In the genomic region with DNA sequence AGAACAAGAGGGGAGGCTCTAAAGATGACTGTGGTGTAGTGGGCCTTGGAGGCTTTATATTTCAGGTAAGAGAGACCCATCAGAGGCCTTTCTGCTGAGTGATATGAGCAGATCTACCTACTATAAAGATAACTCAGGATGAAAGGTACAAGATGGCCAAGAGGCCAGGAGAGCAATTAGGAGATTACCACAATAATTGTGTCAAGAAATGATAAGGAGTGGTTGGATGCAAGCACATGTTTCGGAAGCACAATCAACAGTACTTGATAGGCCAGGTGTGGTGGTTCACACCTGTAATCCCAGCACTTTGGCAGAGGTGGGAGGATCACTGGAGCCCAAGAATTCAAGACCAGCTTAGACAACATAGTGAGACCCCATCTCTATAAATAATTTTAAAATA, we compare ENCODE assay signal across 16 cellular contexts. TPM values are rescaled to one million over a fixed set of nuclear protein-coding genes. Genes with fewer than 3 reads are reported as not detected.
A peak's percentile ranks its signal among the peaks of the same experiment; 100 is the strongest.
DNase-seq lines count a peak whose midpoint lies in the region; ATAC-seq lines count a peak whose summit lies in the region.
"Had no signal": no experiment of that assay in that cellular context is flagged by ENCODE, and none has a peak within 500 bp of the region (broad histone marks: within the 10 kb centered on the region; RNA-seq: fewer than 3 reads in every experiment).

No MANE protein-coding gene starts in this region.

- H3K4me1 ChIP-seq in CD4-positive, alpha-beta memory T cell (ENCODE audit: insufficient read depth, low read length), result peaks cover 16% of the 10 kb centered on the region

- H3K27ac Mint-ChIP-seq in CD4-positive, alpha-beta memory T cell, result peak overlapping the region in 4 of 7 donors; percentile 36 to 76 (median 52)
- H3K27ac Mint-ChIP-seq in central memory CD8-positive, alpha-beta T cell (ENCODE audit: low read depth), result peak overlapping the region; percentile 10
- peak overlapping the region in 4 of 6 donors; percentile 5 to 47 (median 38) for H3K27ac Mint-ChIP-seq in immature natural killer cell
- H3K27ac Mint-ChIP-seq in stimulated activated effector memory CD8-positive, alpha-beta T cell treated with anti-CD3 and anti-CD28 coated beads, Interleukin-12 subunit alpha, Interleukin-12 subunit beta, amount 100 ng/mL, for 72 hours, result peak overlapping the region; percentile 30
- H3K27ac Mint-ChIP-seq: CD4-positive, alpha-beta T cell; GM23338 had no signal

- no peak overlapping the region for H3K4me3 Mint-ChIP-seq in CD4-positive, alpha-beta memory T cell
- H3K4me3 Mint-ChIP-seq in central memory CD8-positive, alpha-beta T cell, result no peak overlapping the region
- H3K4me3 Mint-ChIP-seq in immature natural killer cell, result no peak overlapping the region
- no peak overlapping the region for H3K4me3 Mint-ChIP-seq in stimulated activated effector memory CD8-positive, alpha-beta T cell treated with anti-CD3 and anti-CD28 coated beads, Interleukin-12 subunit alpha, Interleukin-12 subunit beta, amount 100 ng/mL, for 72 hours
- H3K4me3 Mint-ChIP-seq: CD4-positive, alpha-beta T cell; GM23338 had no signal

- no peaks in the 10 kb centered on the region for H3K9me3 ChIP-seq in CD4-positive, alpha-beta memory T cell (ENCODE audit: control insufficient read depth in 1 of 2, low read length in 2 of 2)

- H3K27me3 Mint-ChIP-seq in CD4-positive, alpha-beta memory T cell, result no peaks in the 10 kb centered on the region
- no peaks in the 10 kb centered on the region for H3K27me3 Mint-ChIP-seq in central memory CD8-positive, alpha-beta T cell
- peaks cover 2 to 3% (median 3%) of the 10 kb centered on the region in 3 donors for H3K27me3 Mint-ChIP-seq in immature natural killer cell (ENCODE audit: low read depth in 3 of 3)
- H3K27me3 Mint-ChIP-seq: CD4-positive, alpha-beta T cell had no signal

- DNase-seq in CD4-positive, alpha-beta memory T cell, result no peak
- no peak for DNase-seq in central memory CD8-positive, alpha-beta T cell (ENCODE audit: low spot score in 2 of 2)
- DNase-seq in immature natural killer cell, result no peak
- DNase-seq in stimulated activated effector memory CD8-positive, alpha-beta T cell treated with anti-CD3 and anti-CD28 coated beads, Interleukin-12 subunit alpha, Interleukin-12 subunit beta, amount 100 ng/mL, for 72 hours (ENCODE audit: low spot score in 2 of 2), result no peak
- no peak for DNase-seq in activated CD8-positive, alpha-beta memory T cell treated with anti-CD3 and anti-CD28 coated beads, Interleukin-2, amount 50 U/mL, for 4 hours
- no peak for DNase-seq in posterior vena cava (ENCODE audit: low spot score)
- DNase-seq in hypothalamus (lab: John Stamatoyannopoulos, UW), result no peak
- DNase-seq: 8988T; AML-193; C1 segment of cervical spinal cord; CD4-positive, alpha-beta T cell; DMS79; H7 had no signal

- no peak overlapping the region for H3K27ac ChIP-seq in CD4-positive, alpha-beta memory T cell (ENCODE audit: low read depth, low read length)

- H3K36me3 Mint-ChIP-seq in CD4-positive, alpha-beta memory T cell, result peaks cover 16 to 22% of the 10 kb centered on the region in 2 donors
- peaks cover 20% of the 10 kb centered on the region for H3K36me3 Mint-ChIP-seq in central memory CD8-positive, alpha-beta T cell (ENCODE audit: insufficient read depth)
- H3K36me3 Mint-ChIP-seq in immature natural killer cell, result peaks cover 0 to 3% (median 0%) of the 10 kb centered on the region in 3 donors
- peaks cover 11% of the 10 kb centered on the region for H3K36me3 Mint-ChIP-seq in stimulated activated effector memory CD8-positive, alpha-beta T cell treated with anti-CD3 and anti-CD28 coated beads, Interleukin-12 subunit alpha, Interleukin-12 subunit beta, amount 100 ng/mL, for 72 hours

- intact Hi-C loops in CD4-positive, alpha-beta memory T cell (cut with micrococcal nuclease), result no loop called here
- intact Hi-C loops in posterior vena cava (cut with DNase I), result no loop called here

- peaks cover 30 to 63% (median 47%) of the 10 kb centered on the region in 4 donors for H3K4me1 Mint-ChIP-seq in CD4-positive, alpha-beta memory T cell
- peaks cover 72% of the 10 kb centered on the region for H3K4me1 Mint-ChIP-seq in central memory CD8-positive, alpha-beta T cell
- peaks cover 31 to 64% of the 10 kb centered on the region in 2 donors for H3K4me1 Mint-ChIP-seq in immature natural killer cell
- H3K4me1 Mint-ChIP-seq in stimulated activated effector memory CD8-positive, alpha-beta T cell treated with anti-CD3 and anti-CD28 coated beads, Interleukin-12 subunit alpha, Interleukin-12 subunit beta, amount 100 ng/mL, for 72 hours, result peaks cover 28% of the 10 kb centered on the region

- H3K9me3 Mint-ChIP-seq in CD4-positive, alpha-beta memory T cell, result peaks cover 0 to 3% (median 0%) of the 10 kb centered on the region in 8 donors
- no peaks in the 10 kb centered on the region for H3K9me3 Mint-ChIP-seq in central memory CD8-positive, alpha-beta T cell
- H3K9me3 Mint-ChIP-seq in immature natural killer cell, result no peaks in the 10 kb centered on the region
- H3K9me3 Mint-ChIP-seq in stimulated activated effector memory CD8-positive, alpha-beta T cell treated with anti-CD3 and anti-CD28 coated beads, Interleukin-12 subunit alpha, Interleukin-12 subunit beta, amount 100 ng/mL, for 72 hours, result no peaks in the 10 kb centered on the region
- H3K9me3 Mint-ChIP-seq: CD4-positive, alpha-beta T cell; GM23338 had no signal

- no peak for ATAC-seq in central memory CD8-positive, alpha-beta T cell (replicated peaks; ENCODE audit: extremely low read depth, poor library complexity, severe bottlenecking)
- no peak for ATAC-seq in stimulated activated effector memory CD8-positive, alpha-beta T cell treated with anti-CD3 and anti-CD28 coated beads, Interleukin-12 subunit alpha, Interleukin-12 subunit beta, amount 100 ng/mL, for 72 hours
- ATAC-seq in HG03025 (IDR thresholded peaks at IDR 0.05; ENCODE audit: low FRiP score, unreplicated experiment), result no peak
- ATAC-seq: GM12878, GM23338 had no signal

- H3K27me3 ChIP-seq in CD4-positive, alpha-beta memory T cell (ENCODE audit: insufficient read depth, low read length), result no peaks in the 10 kb centered on the region

- no peaks in the 10 kb centered on the region for H3K36me3 ChIP-seq in CD4-positive, alpha-beta memory T cell (ENCODE audit: insufficient read depth, low read length)

- POLR2A ChIA-PET in CD4-positive, alpha-beta memory T cell (lab: Charles Lee; ENCODE audit: partially characterized antibody), result no interaction called here

- H3K4me3 ChIP-seq in CD4-positive, alpha-beta memory T cell (ENCODE audit: low read length in 2 of 2), result no peak overlapping the region
- H3K4me3 ChIP-seq: GM12878, GM23338 had no signal

- CTCF ChIA-PET in CD4-positive, alpha-beta memory T cell (lab: Charles Lee; ENCODE audit: partially characterized antibody), result interaction anchor here (1.7 kb wide), 1 partner anchor 28 kb away, joined by 3 read pairs; no protein-coding TSS in a partner anchor

RNA-seq across cellular contexts. Expression of a gene that starts 43.8 kb away (rescaled TPM):
- total RNA-seq in CD4-positive, alpha-beta memory T cell, result 10 to 100 TPM; 88.4 to 97.5 TPM
- polyA plus RNA-seq in CD4-positive, alpha-beta memory T cell, result 10 to 100 TPM in 1 of 2 donors, 1 to 10 TPM in 1; 9.7 to 36.7 TPM
- 10 to 100 TPM in 2 of 3 donors, 1 to 10 TPM in 1; 3.7 to 26.2 (median 16.5) TPM for polyA plus RNA-seq in immature natural killer cell
- 10 to 100 TPM; 43.8 to 53.4 TPM for total RNA-seq in posterior vena cava
